In genomic region chr2:45902379-45902778, GRCh38 we compare ENCODE assay signal across 22 cellular contexts.
"Had no signal": no experiment of that assay in that cellular context is flagged by ENCODE, and none has a peak within 500 bp of the region (broad histone marks: within the 10 kb centered on the region; RNA-seq: fewer than 3 reads in every experiment).

No MANE protein-coding gene starts in this region.

- H3K4me1 Mint-ChIP-seq: activated naive CD4-positive, alpha-beta T cell treated with anti-CD3 and anti-CD28 coated beads, Interleukin-2, amount 50 U/mL, for 24 hours had no signal

- H3K27ac Mint-ChIP-seq: activated CD4-positive, alpha-beta T cell treated with anti-CD3 and anti-CD28 coated beads for 36 hours; activated CD8-positive, alpha-beta T cell treated with anti-CD3 and anti-CD28 coated beads, Interleukin-2, amount 10 ng/mL, durations not matched to agents 7 days and 5 days; activated naive CD4-positive, alpha-beta T cell treated with anti-CD3 and anti-CD28 coated beads, Interleukin-2, amount 50 U/mL, for 24 hours had no signal

- H3K9me3 Mint-ChIP-seq: activated naive CD4-positive, alpha-beta T cell treated with anti-CD3 and anti-CD28 coated beads, Interleukin-2, amount 50 U/mL, for 24 hours had no signal

- H3K27ac ChIP-seq: VCaP had no signal

- H3K27me3 Mint-ChIP-seq: activated CD4-positive, alpha-beta T cell treated with anti-CD3 and anti-CD28 coated beads for 36 hours; activated naive CD4-positive, alpha-beta T cell treated with anti-CD3 and anti-CD28 coated beads, Interleukin-2, amount 50 U/mL, for 24 hours had no signal

- ATAC-seq: activated CD4-positive, alpha-beta T cell treated with anti-CD3 and anti-CD28 coated beads for 36 hours; activated CD8-positive, alpha-beta T cell treated with anti-CD3 and anti-CD28 coated beads, Interleukin-2, amount 10 ng/mL, durations not matched to agents 7 days and 5 days had no signal

- DNase-seq: activated CD4-positive, alpha-beta T cell treated with anti-CD3 and anti-CD28 coated beads for 36 hours; activated CD8-positive, alpha-beta memory T cell treated with anti-CD3 and anti-CD28 coated beads, Interleukin-2, amount 50 U/mL, for 48 hours; activated CD8-positive, alpha-beta T cell treated with anti-CD3 and anti-CD28 coated beads, Interleukin-2, amount 10 ng/mL, durations not matched to agents 7 days and 5 days; activated effector memory CD4-positive, alpha-beta T cell treated with Interleukin-2 at 50 U/mL for 16 hours; activated naive CD4-positive, alpha-beta T cell; activated T-cell treated with anti-CD3 and anti-CD28 coated beads, Interleukin-2, amount 50 U/mL, for 1 hour; aorta; central memory CD4-positive, alpha-beta T cell; MM.1S; NCI-H1105; NCI-H1436; NCI-H1694 treated with DMSO at 0.1 percent for 48 hours; NCI-H2029 treated with DMSO at 0.1 percent for 48 hours; NCI-H345; NCI-H510A; NCI-H526 treated with DMSO at 0.1 percent for 48 hours; NCI-H82; SIG-M5; T-helper 2 cell; T1000 had no signal

- H3K4me3 Mint-ChIP-seq: activated CD4-positive, alpha-beta T cell treated with anti-CD3 and anti-CD28 coated beads for 36 hours; activated CD8-positive, alpha-beta T cell treated with anti-CD3 and anti-CD28 coated beads, Interleukin-2, amount 10 ng/mL, durations not matched to agents 7 days and 5 days; activated naive CD4-positive, alpha-beta T cell treated with anti-CD3 and anti-CD28 coated beads, Interleukin-2, amount 50 U/mL, for 24 hours had no signal

- H3K36me3 Mint-ChIP-seq: activated naive CD4-positive, alpha-beta T cell treated with anti-CD3 and anti-CD28 coated beads, Interleukin-2, amount 50 U/mL, for 24 hours had no signal
